In genomic region chr12:106418970-106419369, GRCh38 we compare ENCODE assay signal across 15 cellular contexts.
DNase-seq lines count a peak whose midpoint lies in the region; ATAC-seq and TF ChIP-seq lines count a peak whose summit lies in the region.
"Had no signal": no experiment of that assay in that cellular context is flagged by ENCODE, and none has a peak within 500 bp of the region (broad histone marks: within the 10 kb centered on the region; RNA-seq: fewer than 3 reads in every experiment).

No MANE protein-coding gene starts in this region.

- 26 to 32% methylated on average over 1 of the region's 1 CpG for WGBS in body of pancreas, 2 donors
- WGBS in hepatocyte (ENCODE audit: low lambda C conversion rate, missing lambda C conversion rate): 89% methylated on average over 1 of the region's 1 CpG
- 84% methylated on average over 1 of the region's 1 CpG for WGBS in smooth muscle cell (ENCODE audit: low lambda C conversion rate)

- ATAC-seq in body of pancreas (no peak), GM19035 (IDR thresholded peaks at IDR 0.05; ENCODE audit: unreplicated experiment) (no peak)

- no peak overlapping the region for H2AFZ ChIP-seq in hepatocyte
- no peak overlapping the region for H2AFZ ChIP-seq in smooth muscle cell (ENCODE audit: low read depth)

- TF ChIP-seq POLR2A in body of pancreas (IDR thresholded peaks at IDR 0.05): no peak

- no peaks in the 10 kb centered on the region for H3K9me2 ChIP-seq in hepatocyte (replicated peaks; ENCODE audit: insufficient read depth)

- no peaks in the 10 kb centered on the region for H3F3A ChIP-seq in smooth muscle cell (ENCODE audit: low read depth)

- H3K27ac ChIP-seq in body of pancreas (peak overlapping the region in 3 of 4 donors; percentile 40 to 71 (median 53)), hepatocyte (peak overlapping the region; percentile 70), smooth muscle cell (ENCODE audit: low read depth) (peak overlapping the region; percentile 40)
- H3K27ac ChIP-seq: ascending aorta, WERI-Rb-1 had no signal

- H3K79me2 ChIP-seq in hepatocyte (no peaks in the 10 kb centered on the region), smooth muscle cell (ENCODE audit: low read depth) (no peaks in the 10 kb centered on the region)

- no peak for TF ChIP-seq CTCF in body of pancreas (IDR thresholded peaks at IDR 0.05)
- no peak for TF ChIP-seq CTCF in hepatocyte (IDR thresholded peaks at IDR 0.05; ENCODE audit: poor library complexity)
- TF ChIP-seq CTCF in smooth muscle cell (IDR thresholded peaks at IDR 0.05; ENCODE audit: borderline replicate concordance, insufficient read depth, poor library complexity, severe bottlenecking): no peak

- H3K9me3 ChIP-seq in body of pancreas: no peaks in the 10 kb centered on the region
- H3K9me3 ChIP-seq in hepatocyte (ENCODE audit: low read depth): no peaks in the 10 kb centered on the region
- H3K9me3 ChIP-seq in smooth muscle cell (replicated peaks; ENCODE audit: low read depth): no peaks in the 10 kb centered on the region
- H3K9me3 ChIP-seq: ascending aorta had no signal

- intact Hi-C loops in body of pancreas (cut with DNase I): no loop called here

- peak; percentile 5 for DNase-seq in HT-29 (ENCODE audit: low spot score)
- no peak for DNase-seq in body of pancreas
- DNase-seq in hepatocyte (ENCODE audit: low spot score): no peak
- no peak for DNase-seq in smooth muscle cell (lab: John Stamatoyannopoulos, UW; ENCODE audit: unreplicated experiment)
- no peak for DNase-seq in GF-D8 (lab: John Stamatoyannopoulos, UW)
- DNase-seq in NCI-H774 (lab: John Stamatoyannopoulos, UW): no peak
- DNase-seq: activated CD4-positive, alpha-beta T cell treated with anti-CD3 and anti-CD28 coated beads, Interleukin-2, amount 50 U/mL, for 48 hours; activated naive CD4-positive, alpha-beta T cell treated with anti-CD3 and anti-CD28 coated beads for 36 hours; NCI-H524 treated with DMSO at 0.1 percent for 48 hours; Right ventricle myocardium superior; stimulated activated CD4-positive, alpha-beta T cell treated with anti-CD3 and anti-CD28 coated beads, Interleukin-12 subunit alpha, Interleukin-12 subunit beta, amount 100 ng/mL, for 4 hours; stimulated activated CD8-positive, alpha-beta memory T cell treated with anti-CD3 and anti-CD28 coated beads, Interleukin-4, amount 100 ng/mL, for 48 hours; WERI-Rb-1 had no signal

- H4K20me1 ChIP-seq in hepatocyte (ENCODE audit: insufficient read depth, poor library complexity, severe bottlenecking) (no peaks in the 10 kb centered on the region), smooth muscle cell (ENCODE audit: low read depth) (no peaks in the 10 kb centered on the region)

- H3K9ac ChIP-seq in smooth muscle cell (ENCODE audit: low read depth): no peak overlapping the region

- H3K4me2 ChIP-seq in hepatocyte (no peak overlapping the region), smooth muscle cell (peak overlapping the region; percentile 52)

- H3K36me3 ChIP-seq in body of pancreas (replicated peaks in 1 of 2; ENCODE audit: insufficient read depth in 1 of 2, low read depth in 2 of 2) (peaks cover 0 to 1% of the 10 kb centered on the region in 2 donors), hepatocyte (replicated peaks; ENCODE audit: insufficient read depth, low read depth) (no peaks in the 10 kb centered on the region), smooth muscle cell (ENCODE audit: low read depth) (peaks cover 3% of the 10 kb centered on the region)
- H3K36me3 ChIP-seq: WERI-Rb-1 had no signal

- H3K27me3 ChIP-seq in body of pancreas (no peaks in the 10 kb centered on the region), hepatocyte (no peaks in the 10 kb centered on the region), smooth muscle cell (ENCODE audit: low read depth) (no peaks in the 10 kb centered on the region)
- H3K27me3 ChIP-seq: ascending aorta had no signal

- H3K4me3 ChIP-seq in body of pancreas: no peak overlapping the region
- no peak overlapping the region for H3K4me3 ChIP-seq in hepatocyte
- no peak overlapping the region for H3K4me3 ChIP-seq in smooth muscle cell
- H3K4me3 ChIP-seq: ascending aorta had no signal

- peaks cover 20% of the 10 kb centered on the region for H3K4me1 ChIP-seq in body of pancreas
- peaks cover 16% of the 10 kb centered on the region for H3K4me1 ChIP-seq in hepatocyte (ENCODE audit: insufficient read depth)
- peaks cover 25% of the 10 kb centered on the region for H3K4me1 ChIP-seq in smooth muscle cell (ENCODE audit: low read depth)
- H3K4me1 ChIP-seq: ascending aorta had no signal
